Comparison of ENCODE assay signal across 8 cellular contexts in genomic region chr11:394034-394857, GRCh38. TPM values are rescaled to one million over a fixed set of nuclear protein-coding genes. Genes with fewer than 3 reads are reported as not detected.
A peak's percentile ranks its signal among the peaks of the same experiment; 100 is the strongest.
DNase-seq lines count a peak whose midpoint lies in the region; ATAC-seq, FAIRE-seq and TF ChIP-seq lines count a peak whose summit lies in the region.

Gene PKP3, plus strand, starts transcription at chr11:394209. Its CDS starts 84 bp downstream, at chr11:394293.

- POLR2A ChIA-PET in HCT116 (lab: Charles Lee) = no interaction called here

- H3K79me2 ChIP-seq in HCT116 (ENCODE audit: insufficient read depth, low read length) = peaks cover 37% of the 10 kb centered on the region

- H3K4me1 ChIP-seq in HCT116 (ENCODE audit: control insufficient read depth in 1 of 2, insufficient read depth in 2 of 2, low read length in 2 of 2) (peaks cover 30 to 49% of the 10 kb centered on the region in 2 experiments), right cardiac atrium (ENCODE audit: control insufficient read depth, insufficient read depth, low read length) (no peaks in the 10 kb centered on the region), tibial artery (peaks cover 0 to 35% (median 9%) of the 10 kb centered on the region in 4 donors)

- peak within 1 kb of the TSS; percentile 98 for H3K27ac ChIP-seq in HCT116 (ENCODE audit: low read depth, low read length)
- H3K27ac ChIP-seq in right cardiac atrium (ENCODE audit: low read length) = no peak within 1 kb of the TSS
- H3K27ac ChIP-seq in tibial artery = no peak within 1 kb of the TSS

- CTCF ChIA-PET in HCT116 (lab: Charles Lee) = no interaction called here

- RAD21 ChIA-PET in HCT116 (lab: Charles Lee; ENCODE audit: low non-redundant PET in 1 of 2, low total read pairs in 2 of 2, uncharacterized antibody in 2 of 2, unreplicated experiment in 2 of 2) = interaction anchor here in 1 of 2 experiments (0.6 kb wide), 2 partner anchors 26 to 56 kb away, joined by 3 to 7 read pairs; partner anchors contain the start of gene PTDSS2

- H3K4me3 ChIP-seq in HCT116 (replicated peaks in 1 of 2; ENCODE audit: low read depth in 1 of 2, low read length in 2 of 2) (peak within 1 kb of the TSS; percentile 80 to 90), right cardiac atrium (ENCODE audit: low read length) (no peak within 1 kb of the TSS), tibial artery (no peak within 1 kb of the TSS)

- TF ChIP-seq POLR2A in HCT116 (IDR thresholded peaks at IDR 0.05; ENCODE audit: borderline replicate concordance, extremely low read depth, insufficient read depth, insufficient read length) = peak; percentile 43

- DNase-seq in HCT116 (ENCODE audit: low read depth, low spot score) (peak; percentile 83), RPMI8226 (peak; percentile 43), right cardiac atrium (no peak), stromal cell of bone marrow (ENCODE audit: low read depth) (peak; percentile 40), GM19239 (ENCODE audit: insufficient read length, low spot score) (no peak), NCI-H1694 treated with DMSO at 0.1 percent for 48 hours (lab: John Stamatoyannopoulos, UW) (no peak), dedifferentiated amniotic fluid mesenchymal stem cell (ENCODE audit: extremely low spot score) (no peak), tibial artery (no peak)

- peak within 1 kb of the TSS; percentile 88 for H3K9ac ChIP-seq in HCT116 (ENCODE audit: low read length)

- BruUV-seq in HCT116 (replicated peaks; lab: Mats Ljungman, UMichigan) = no TSS peak

- no peak within 1 kb of the TSS for H2AFZ ChIP-seq in HCT116 (ENCODE audit: low read depth, low read length, poor library complexity, severe bottlenecking)

- no peaks in the 10 kb centered on the region for H3K9me2 ChIP-seq in HCT116 (ENCODE audit: insufficient read depth)

- H3K9me3 ChIP-seq in HCT116 (ENCODE audit: control insufficient read depth in 1 of 2, insufficient read depth in 1 of 2, low read depth in 1 of 2, low read length in 2 of 2) = no peaks in the 10 kb centered on the region
- no peaks in the 10 kb centered on the region for H3K9me3 ChIP-seq in right cardiac atrium (ENCODE audit: control insufficient read depth, low read length)
- no peaks in the 10 kb centered on the region for H3K9me3 ChIP-seq in tibial artery

- no peak for FAIRE-seq in GM19239 (lab: Jason Lieb, UNC)

- TF ChIP-seq CTCF in HCT116 (IDR thresholded peaks at IDR 0.05 in 2 of 3, conservative IDR thresholded peaks at IDR 0.05 in 1 of 3; ENCODE audit: borderline replicate concordance in 1 of 3, insufficient read depth in 1 of 3, low read depth in 2 of 3, low read length in 2 of 3) (no peak), tibial artery (IDR thresholded peaks at IDR 0.05) (no peak)

- H3K4me2 ChIP-seq in HCT116 (ENCODE audit: low read length) = peak within 1 kb of the TSS; percentile 99

- H3K27me3 ChIP-seq in HCT116 (ENCODE audit: insufficient read depth, low read length) (no peaks in the 10 kb centered on the region), right cardiac atrium (ENCODE audit: control insufficient read depth, insufficient read depth) (no peaks in the 10 kb centered on the region), tibial artery (peaks cover 0 to 64% of the 10 kb centered on the region in 2 donors)

- peaks cover 7 to 27% of the 10 kb centered on the region in 2 experiments; a peak in 3 of 4 replicates for H3K36me3 ChIP-seq in HCT116 (ENCODE audit: control insufficient read depth in 1 of 2, insufficient read depth in 2 of 2, low read length in 2 of 2)
- H3K36me3 ChIP-seq in tibial artery = peaks cover 0 to 9% (median 0%) of the 10 kb centered on the region in 3 donors

- H4K20me1 ChIP-seq in HCT116 (ENCODE audit: insufficient read depth) = no peaks in the 10 kb centered on the region

- 59% methylated on average over 57 of the region's 57 CpGs for WGBS in right cardiac atrium

- ATAC-seq in HCT116 (peak; percentile 83), right cardiac atrium (peak; percentile 30 to 58)

- TF ChIP-seq RAD21 in HCT116 (IDR thresholded peaks at IDR 0.05; ENCODE audit: low read depth) = no peak

- intact Hi-C loops in HCT116 (cut with micrococcal nuclease) (loop anchor here (1.0 to 10.0 kb wide), 3 partner anchors 54 to 113 kb away; partner anchors contain the start of genes IFITM2 and RNH1), right cardiac atrium (cut with DNase I) (no loop called here), tibial artery (cut with DNase I; ENCODE audit: low total_unique reads) (no loop called here)

TF ChIP-seq in HCT116, 20 proteins besides CTCF, POLR2A, EP300 and RAD21:
- TF ChIP-seq SIN3A (IDR thresholded peaks at IDR 0.05; ENCODE audit: low read depth) (no peak), EZH2 (IDR thresholded peaks at IDR 0.05) (no peak), ZBTB33 (IDR thresholded peaks at IDR 0.05; ENCODE audit: extremely low read depth, insufficient replicate concordance, low read length) (no peak), POLR2AphosphoS5 (IDR thresholded peaks at IDR 0.05; ENCODE audit: low read depth, low read length) (peak; percentile 77), YY1 (IDR thresholded peaks at IDR 0.05; ENCODE audit: extremely low read depth, insufficient replicate concordance, low read depth, low read length) (peak; percentile 74), FOSL1 (IDR thresholded peaks at IDR 0.05; ENCODE audit: low read depth) (no peak), ZFX (IDR thresholded peaks at IDR 0.05) (peak; percentile 96), SRF (IDR thresholded peaks at IDR 0.05; ENCODE audit: low read depth) (no peak), ZNF274 (IDR thresholded peaks at IDR 0.05; ENCODE audit: low read depth, low read length) (no peak)

RNA-seq across cellular contexts. Expression of gene PKP3, which starts in this region (rescaled TPM):
- total RNA-seq in HCT116 (2021; ENCODE audit: unreplicated experiment) = 157 TPM
- 124 and 128 TPM in 2 replicates for polyA plus RNA-seq in HCT116 (2012)
- total RNA-seq in right cardiac atrium = under 1 TPM; 0.26 to 0.88 (median 0.63) TPM
- polyA plus RNA-seq in right cardiac atrium = 0.36 TPM

Comparison
In these comparisons a context has a peak if more than half of its experiments do, and no peak if none do; other contexts are left out.
1. RNA of gene PKP3 (total RNA-seq): 157 TPM in HCT116 (single experiment); 0.26 to 0.88 TPM in right cardiac atrium; every median in the first group is over 10 times any median in the second.
2. Peak in ATAC-seq in right cardiac atrium; RNA of the gene not detected or under 1 TPM.
3. DNase-seq: peak in HCT116 (single experiment), RPMI8226 (single experiment) and stromal cell of bone marrow (single experiment); none in right cardiac atrium (0 of 3), GM19239 (single experiment), NCI-H1694 treated with DMSO at 0.1 percent for 48 hours (single experiment), dedifferentiated amniotic fluid mesenchymal stem cell (single experiment) and tibial artery (0 of 2).
4. H3K4me3 ChIP-seq: peak in HCT116 (2 of 2); none in right cardiac atrium (single experiment) and tibial artery (0 of 2).